26 cellular contexts compared by ENCODE assay signal in the genomic region with DNA sequence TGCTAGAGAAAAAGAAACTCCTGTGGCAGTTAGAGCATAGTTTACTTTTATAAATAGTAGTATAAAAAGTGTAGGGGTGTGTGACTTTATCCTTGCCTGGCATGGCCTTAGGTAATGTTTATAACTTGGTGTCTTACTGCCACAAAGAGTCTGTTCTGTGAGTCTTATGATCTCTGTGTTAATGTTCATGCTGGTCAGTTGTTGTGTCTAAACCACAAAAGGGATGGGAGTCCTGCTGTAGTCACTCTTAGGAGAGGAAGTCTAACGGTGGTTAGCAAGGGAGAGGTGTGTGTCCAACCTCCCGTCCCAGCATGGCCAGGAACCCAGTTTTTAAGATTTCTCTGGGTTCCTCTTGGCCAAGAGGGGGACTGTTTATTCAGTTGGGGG. TPM values are rescaled to one million over a fixed set of nuclear protein-coding genes. Genes with fewer than 3 reads are reported as not detected.
"Had no signal": no experiment of that assay in that cellular context is flagged by ENCODE, and none has a peak within 500 bp of the region (broad histone marks: within the 10 kb centered on the region; RNA-seq: fewer than 3 reads in every experiment).

No MANE protein-coding gene starts in this region.

- H3K9me3 Mint-ChIP-seq: immature natural killer cell had no signal

- H3K27ac Mint-ChIP-seq: activated B cell treated with CpG ODN at 0.5 μM for 24 hours; activated CD4-positive, alpha-beta T cell treated with anti-CD3 and anti-CD28 coated beads for 36 hours; activated naive CD4-positive, alpha-beta T cell treated with anti-CD3 and anti-CD28 coated beads, Interleukin-2, amount 50 U/mL, for 24 hours; brain had no signal

- H3K4me3 Mint-ChIP-seq: activated B cell treated with CpG ODN at 0.5 μM for 24 hours; activated CD4-positive, alpha-beta T cell treated with anti-CD3 and anti-CD28 coated beads for 36 hours; activated naive CD4-positive, alpha-beta T cell treated with anti-CD3 and anti-CD28 coated beads, Interleukin-2, amount 50 U/mL, for 24 hours; brain; neural crest cell had no signal

- H3K27ac ChIP-seq: hepatocyte, left ventricle myocardium inferior, sigmoid colon, testis, uterus had no signal

- H3K4me1 Mint-ChIP-seq: activated B cell treated with CpG ODN at 0.5 μM for 24 hours; activated CD4-positive, alpha-beta T cell treated with anti-CD3 and anti-CD28 coated beads for 36 hours; activated naive CD4-positive, alpha-beta T cell treated with anti-CD3 and anti-CD28 coated beads, Interleukin-2, amount 50 U/mL, for 24 hours; brain; immature natural killer cell; neural crest cell had no signal

- DNase-seq: activated B cell treated with CpG ODN at 0.5 μM for 24 hours; activated CD4-positive, alpha-beta T cell treated with anti-CD3 and anti-CD28 coated beads for 36 hours; activated CD4-positive, alpha-beta T cell treated with anti-CD3 and anti-CD28 coated beads, Interleukin-2, amount 50 U/mL, for 4 hours; activated gamma-delta T cell; activated T-cell treated with anti-CD3 and anti-CD28 coated beads for 4 hours; dermis blood vessel endothelial cell; effector CD8-positive, alpha-beta T cell; foreskin melanocyte; immature natural killer cell; left ventricle myocardium inferior; naive thymus-derived CD4-positive, alpha-beta T cell; sigmoid colon; stimulated activated CD4-positive, alpha-beta T cell treated with anti-CD3 and anti-CD28 coated beads, Interleukin-2, amount 100 ng/mL, for 48 hours; stimulated activated naive CD4-positive, alpha-beta T cell; T-helper 9 cell; testis; trophoblast cell; uterus had no signal

- ATAC-seq: activated CD4-positive, alpha-beta T cell treated with anti-CD3 and anti-CD28 coated beads for 36 hours; esophagus mucosa; naive thymus-derived CD4-positive, alpha-beta T cell had no signal

- H3K36me3 Mint-ChIP-seq: brain, immature natural killer cell had no signal

RNA-seq across cellular contexts. Expression of gene CHST8, which starts 28.2 kb away (rescaled TPM):
- total RNA-seq: activated B cell treated with CpG ODN at 0.5 μM for 24 hours; activated CD4-positive, alpha-beta T cell treated with anti-CD3 and anti-CD28 coated beads for 36 hours; dermis blood vessel endothelial cell; endothelial cell of umbilical vein; kidney epithelial cell; naive thymus-derived CD4-positive, alpha-beta T cell; smooth muscle cell had no signal
- polyA plus RNA-seq: endothelial cell of umbilical vein; immature natural killer cell; naive thymus-derived CD4-positive, alpha-beta T cell; smooth muscle cell had no signal
